ENCODE assay signal across 22 cellular contexts in genomic region chr4:3704669-3705068, GRCh38.
"Had no signal": no experiment of that assay in that cellular context is flagged by ENCODE, and none has a peak within 500 bp of the region (broad histone marks: within the 10 kb centered on the region; RNA-seq: fewer than 3 reads in every experiment).

No MANE protein-coding gene starts in this region.

- H3K36me3 Mint-ChIP-seq: memory B cell, natural killer cell had no signal

- H3K4me3 Mint-ChIP-seq: effector memory CD8-positive, alpha-beta T cell; memory B cell; natural killer cell; stimulated activated naive CD8-positive, alpha-beta T cell treated with anti-CD3 and anti-CD28 coated beads, Interleukin-15, amount 100 ng/mL, for 72 hours had no signal

- DNase-seq: cortex of kidney; effector memory CD8-positive, alpha-beta T cell; erythroblast; esophagus squamous epithelium; foreskin melanocyte; natural killer cell; retina; small intestine; stimulated activated CD4-positive, alpha-beta T cell treated with anti-CD3 and anti-CD28 coated beads, Interleukin-12 subunit alpha, Interleukin-12 subunit beta, amount 100 ng/mL, for 4 hours; stimulated activated CD4-positive, alpha-beta T cell treated with anti-CD3 and anti-CD28 coated beads, Interleukin-1b, Interleukin-23, amount 100 ng/mL, for 48 hours; stimulated activated CD4-positive, alpha-beta T cell treated with anti-CD3 and anti-CD28 coated beads, Interleukin-4, amount 100 ng/mL, for 1 hour; stimulated activated CD8-positive, alpha-beta memory T cell treated with anti-CD3 and anti-CD28 coated beads, Interleukin-4, amount 100 ng/mL, for 48 hours; stimulated activated naive CD4-positive, alpha-beta T cell; stimulated activated naive CD8-positive, alpha-beta T cell treated with anti-CD3 and anti-CD28 coated beads, Interleukin-15, amount 100 ng/mL, for 72 hours; thyroid gland; trophoblast cell had no signal

- H3K9me3 Mint-ChIP-seq: effector memory CD8-positive, alpha-beta T cell; memory B cell; natural killer cell; stimulated activated naive CD8-positive, alpha-beta T cell treated with anti-CD3 and anti-CD28 coated beads, Interleukin-15, amount 100 ng/mL, for 72 hours had no signal

- H3K27ac ChIP-seq: esophagus squamous epithelium, neutrophil, ovary, right lobe of liver, thyroid gland had no signal

- H3K27ac Mint-ChIP-seq: effector memory CD8-positive, alpha-beta T cell; memory B cell; natural killer cell; stimulated activated naive CD8-positive, alpha-beta T cell treated with anti-CD3 and anti-CD28 coated beads, Interleukin-15, amount 100 ng/mL, for 72 hours had no signal

- H3K27me3 ChIP-seq: ovary, right lobe of liver, thyroid gland had no signal

- ATAC-seq: effector memory CD8-positive, alpha-beta T cell; left lobe of liver; natural killer cell; right lobe of liver; stimulated activated naive CD8-positive, alpha-beta T cell treated with anti-CD3 and anti-CD28 coated beads, Interleukin-15, amount 100 ng/mL, for 72 hours had no signal

- H3K36me3 ChIP-seq: esophagus squamous epithelium, neutrophil, ovary, right lobe of liver, thyroid gland had no signal

- H3K4me1 Mint-ChIP-seq: stimulated activated naive CD8-positive, alpha-beta T cell treated with anti-CD3 and anti-CD28 coated beads, Interleukin-15, amount 100 ng/mL, for 72 hours had no signal

- H3K4me1 ChIP-seq: right lobe of liver, thyroid gland had no signal

- H3K4me3 ChIP-seq: esophagus squamous epithelium, lung, ovary, right lobe of liver, thyroid gland had no signal

- H3K9me3 ChIP-seq: esophagus squamous epithelium, neutrophil, ovary, right lobe of liver, thyroid gland had no signal
